15 cellular contexts compared by ENCODE assay signal in the genomic region with DNA sequence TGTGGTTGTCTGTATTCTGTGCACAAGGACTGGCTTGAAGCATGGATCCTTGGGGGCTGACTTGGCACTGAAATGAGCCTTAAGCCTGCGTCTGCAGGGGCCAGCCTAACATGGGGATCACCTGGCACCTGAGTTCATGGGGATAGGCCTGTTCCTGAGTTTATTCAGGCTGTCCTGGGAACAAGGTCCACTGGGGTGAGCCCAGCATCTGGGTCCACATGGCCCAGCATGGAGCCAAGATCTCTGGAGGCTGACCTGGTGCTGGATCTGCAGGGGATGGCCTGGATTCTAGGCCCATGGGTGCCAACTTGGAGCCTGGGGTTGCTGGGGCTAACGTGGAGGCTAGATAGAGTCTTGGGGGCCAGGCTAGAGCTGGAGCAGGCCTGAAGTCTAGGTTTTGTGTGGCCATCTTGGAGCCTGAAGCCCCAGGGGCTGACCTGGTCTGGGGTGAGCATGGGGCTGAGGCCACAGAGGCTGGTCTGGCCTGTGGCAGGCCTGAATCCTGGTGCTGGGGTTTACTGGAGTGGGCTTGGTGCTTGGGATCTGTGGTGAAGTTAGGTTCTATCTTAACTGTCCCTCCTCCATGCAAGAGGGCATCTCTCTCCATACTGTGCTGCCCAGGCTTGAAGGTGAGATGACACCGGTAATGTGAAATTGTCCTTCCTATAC. TPM values are rescaled to one million over a fixed set of nuclear protein-coding genes. Genes with fewer than 3 reads are reported as not detected.
DNase-seq lines count a peak whose midpoint lies in the region; ATAC-seq and TF ChIP-seq lines count a peak whose summit lies in the region.
"Had no signal": no experiment of that assay in that cellular context is flagged by ENCODE, and none has a peak within 500 bp of the region (broad histone marks: within the 10 kb centered on the region; RNA-seq: fewer than 3 reads in every experiment).

No MANE protein-coding gene starts in this region.

- peak overlapping the region; percentile 42 for H3K18ac ChIP-seq in H9 (ENCODE audit: insufficient read length, low read depth, low read length)

- WGBS in H9 (ENCODE audit: extremely low coverage, insufficient read length, low lambda C conversion rate) = no CpG with 5 or more reads among the region's 3 CpGs
- 51% methylated on average over 3 of the region's 3 CpGs for WGBS in liver
- WGBS in aorta, 2 donors = 97 to 99% methylated on average over 3 of the region's 3 CpGs

- H2BK20ac ChIP-seq in H9 (ENCODE audit: low read depth, low read length, poor library complexity, severe bottlenecking) = no peak overlapping the region

- 0 out of 7 replicates have a peak overlapping the region, but pooled peaks of 1 of the 3 experiments have one; percentile 30 for H3K27ac Mint-ChIP-seq in H9
- H3K27ac Mint-ChIP-seq: B cell; CD4-positive, alpha-beta memory T cell had no signal

- peak overlapping the region; percentile 94 for H2BK12ac ChIP-seq in H9 (ENCODE audit: insufficient read length, low read depth, low read length)

- no peak for DNase-seq in H9
- no peak for DNase-seq in aorta
- DNase-seq in dorsolateral prefrontal cortex = no peak
- DNase-seq in central memory CD4-positive, alpha-beta T cell = no peak
- DNase-seq in SW480 (ENCODE audit: low spot score) = no peak
- DNase-seq: C1 segment of cervical spinal cord; CD4-positive, alpha-beta memory T cell; DMS79; GM23248 had no signal

- no peak overlapping the region for H2AK5ac ChIP-seq in H9 (ENCODE audit: insufficient read length, low read length)

- H3K27me3 ChIP-seq in H9 (ENCODE audit: insufficient read depth, low read length) (no peaks in the 10 kb centered on the region), iPS-20b (ENCODE audit: insufficient read depth, low read length) (no peaks in the 10 kb centered on the region), liver (ENCODE audit: control insufficient read depth in 4 of 4, insufficient read depth in 4 of 4, low read length in 3 of 4) (no peaks in the 10 kb centered on the region), aorta (ENCODE audit: control insufficient read depth in 1 of 2, insufficient read depth in 2 of 2, low read length in 1 of 2) (no peaks in the 10 kb centered on the region), dorsolateral prefrontal cortex (no peaks in the 10 kb centered on the region)

- TF ChIP-seq CTCF in H9 (conservative IDR thresholded peaks at IDR 0.05) = no peak
- no peak for TF ChIP-seq CTCF in liver (IDR thresholded peaks at IDR 0.05; ENCODE audit: low read depth, low read length, missing input control)
- no peak for TF ChIP-seq CTCF in dorsolateral prefrontal cortex (IDR thresholded peaks at IDR 0.05 in 54 of 56, conservative IDR thresholded peaks at IDR 0.05 in 2 of 56; ENCODE audit: low read depth in 1 of 56, partially characterized antibody in 56 of 56)

- H4K91ac ChIP-seq in H9 (ENCODE audit: insufficient read length, low read depth, low read length) = peak overlapping the region; percentile 43

- H3K79me1 ChIP-seq in H9 (ENCODE audit: insufficient read depth, low read depth, low read length, poor library complexity, severe bottlenecking) = no peaks in the 10 kb centered on the region

- H2AFZ ChIP-seq in H9 (ENCODE audit: low read length) = no peak overlapping the region
- H2AFZ ChIP-seq: GM23248 had no signal

- no peak overlapping the region for H3K14ac ChIP-seq in H9 (ENCODE audit: insufficient read depth, low read length)

- no peak overlapping the region for H2BK120ac ChIP-seq in H9 (ENCODE audit: low read depth, low read length, poor library complexity, severe bottlenecking)

- peaks cover 29 to 46% (median 32%) of the 10 kb centered on the region in 3 experiments for H3K36me3 Mint-ChIP-seq in H9 (ENCODE audit: insufficient read depth in 1 of 3, low read depth in 3 of 3)

- peak; percentile 19 for ATAC-seq in aorta (ENCODE audit: low FRiP score)
- ATAC-seq: GM12878 had no signal

- H3K9me3 Mint-ChIP-seq in H9 = peaks cover 34 to 39% of the 10 kb centered on the region in 2 experiments

- H3K4me1 Mint-ChIP-seq in H9 = peaks cover 14 to 33% of the 10 kb centered on the region in 2 experiments
- H3K4me1 Mint-ChIP-seq: B cell; CD4-positive, alpha-beta memory T cell had no signal

- no peaks in the 10 kb centered on the region for H3K23me2 ChIP-seq in H9 (ENCODE audit: insufficient read length, low read depth, low read length, poor library complexity, severe bottlenecking)

- peaks cover 25% of the 10 kb centered on the region for H3K9me3 ChIP-seq in H9 (ENCODE audit: control insufficient read depth, low read depth, low read length)
- peaks cover 21% of the 10 kb centered on the region for H3K9me3 ChIP-seq in iPS-20b (ENCODE audit: insufficient read depth, low read depth, low read length)
- no peaks in the 10 kb centered on the region for H3K9me3 ChIP-seq in liver (ENCODE audit: control insufficient read depth in 4 of 4, low read length in 3 of 4)
- peaks cover 6% of the 10 kb centered on the region for H3K9me3 ChIP-seq in aorta (ENCODE audit: control insufficient read depth, low read length)
- H3K9me3 ChIP-seq: HAP-1 had no signal

- intact Hi-C loops in aorta (cut with DNase I) (no loop called here), dorsolateral prefrontal cortex (cut with DNase I) (no loop called here)

- no peak overlapping the region for H3K56ac ChIP-seq in H9 (ENCODE audit: insufficient read length, low read depth, low read length)

- H4K8ac ChIP-seq in H9 (replicated peaks; ENCODE audit: insufficient read length, low read depth, low read length) = no peak overlapping the region

- H3K4ac ChIP-seq in H9 (ENCODE audit: low read depth, low read length) = no peak overlapping the region

- 0 out of 2 replicates have a peak overlapping the region, but pooled peaks have one; percentile 25 for H3K4me3 ChIP-seq in iPS-20b (ENCODE audit: low read length)
- no peak overlapping the region for H3K4me3 ChIP-seq in liver (ENCODE audit: low read depth in 1 of 3, low read length in 3 of 3)
- H3K4me3 ChIP-seq in aorta (ENCODE audit: low read length in 2 of 2) = no peak overlapping the region
- no peak overlapping the region for H3K4me3 ChIP-seq in dorsolateral prefrontal cortex
- H3K4me3 ChIP-seq: GM12878, GM23248, HAP-1 had no signal

- TF ChIP-seq RAD21 in liver (IDR thresholded peaks at IDR 0.05) = no peak

- H3K27me3 Mint-ChIP-seq in H9 (ENCODE audit: low read depth) = peaks cover 8% of the 10 kb centered on the region

- no peaks in the 10 kb centered on the region; the same call in 1 of the 2 replicates for H3K4me1 ChIP-seq in H9 (ENCODE audit: insufficient read depth, low read length)
- peaks cover 6% of the 10 kb centered on the region; the same call in 1 of the 2 replicates for H3K4me1 ChIP-seq in iPS-20b (ENCODE audit: insufficient read depth, low read length)
- peaks cover 15 to 48% (median 25%) of the 10 kb centered on the region in 4 donors for H3K4me1 ChIP-seq in liver (ENCODE audit: control insufficient read depth in 4 of 4, insufficient read depth in 4 of 4, low read length in 3 of 4)
- H3K4me1 ChIP-seq in aorta (ENCODE audit: control insufficient read depth in 1 of 2, insufficient read depth in 2 of 2, low read length in 2 of 2) = no peaks in the 10 kb centered on the region
- H3K4me1 ChIP-seq: HAP-1 had no signal

- H3T11ph ChIP-seq in H9 (ENCODE audit: low read length) = no peak overlapping the region

- no peak overlapping the region for H3K4me2 ChIP-seq in H9 (ENCODE audit: insufficient read depth, insufficient read length, low read length)

- H3K79me2 ChIP-seq in H9 (ENCODE audit: insufficient read depth, low read length) = no peaks in the 10 kb centered on the region

- no peak overlapping the region for H2BK15ac ChIP-seq in H9 (ENCODE audit: low read depth, low read length)

- H3K36me3 ChIP-seq in iPS-20b (ENCODE audit: insufficient read depth, low read depth, low read length) (no peaks in the 10 kb centered on the region), liver (ENCODE audit: control insufficient read depth in 4 of 4, insufficient read depth in 3 of 4, low read depth in 1 of 4, low read length in 3 of 4) (no peaks in the 10 kb centered on the region), aorta (ENCODE audit: control insufficient read depth in 1 of 2, insufficient read depth in 2 of 2, low read length in 1 of 2) (no peaks in the 10 kb centered on the region)
- H3K36me3 ChIP-seq: HAP-1 had no signal

- H4K5ac ChIP-seq in H9 (ENCODE audit: insufficient read length, low read depth, low read length) = no peak overlapping the region

- H3K23ac ChIP-seq in H9 (ENCODE audit: insufficient read length, low read depth, low read length) = no peak overlapping the region

- H2BK5ac ChIP-seq in H9 (ENCODE audit: insufficient read length, low read length) = peak overlapping the region; percentile 49

- no peak overlapping the region for H3K4me3 Mint-ChIP-seq in H9
- H3K4me3 Mint-ChIP-seq: B cell; CD4-positive, alpha-beta memory T cell had no signal

- H4K20me1 ChIP-seq in H9 (ENCODE audit: control insufficient read depth, insufficient read depth, insufficient read length) = no peaks in the 10 kb centered on the region

- H3K9ac ChIP-seq in H9 (ENCODE audit: extremely low read depth, insufficient read length, low read length) = no peak overlapping the region
- peak overlapping the region; percentile 1; the same call in 1 of the 2 replicates for H3K9ac ChIP-seq in iPS-20b (ENCODE audit: low read depth, low read length)
- peak overlapping the region in 1 of 2 donors; percentile 56 for H3K9ac ChIP-seq in liver (ENCODE audit: low read depth in 1 of 2, low read length in 2 of 2)
- H3K9ac ChIP-seq: GM23248 had no signal

- H3K27ac ChIP-seq in H9 (ENCODE audit: insufficient read length, low read depth, low read length) (no peak overlapping the region), iPS-20b (ENCODE audit: low read length) (peak overlapping the region; percentile 66), liver (ENCODE audit: low read depth in 1 of 2, low read length in 2 of 2) (peak overlapping the region; percentile 83 to 88), aorta (ENCODE audit: low read depth in 1 of 2, low read length in 2 of 2) (no peak overlapping the region), dorsolateral prefrontal cortex (no peak overlapping the region)
- H3K27ac ChIP-seq: GM23248 had no signal

TF ChIP-seq in liver, 16 proteins besides CTCF, POLR2A, EP300 and RAD21 (continues in another document):
- TF ChIP-seq HNF4G (IDR thresholded peaks at IDR 0.05) = peak; percentile 64

RNA-seq across cellular contexts. Expression of a gene that starts 0.7 kb away (rescaled TPM):
- total RNA-seq in H9 (2021) (20.1 and 21.8 TPM in 2 replicates), liver (10 to 100 TPM; 46.8 to 73.7 TPM), aorta (1 to 10 TPM; 1.2 to 2.2 TPM), dorsolateral prefrontal cortex (10 to 100 TPM in 1 of 120 experiments, 1 to 10 TPM in 119; 1.5 to 11.0 (median 4.1) TPM)
- polyA plus RNA-seq in liver (10 to 100 TPM; 36.5 to 78.9 TPM), aorta (1 to 10 TPM in 1 of 2 donors, not detected in 1; 7.3 TPM)
- total RNA-seq: G401, GM12878, GM23248 had no signal
- polyA plus RNA-seq: CD4-positive, alpha-beta memory T cell; GM23248 had no signal

RNA-seq across cellular contexts. Expression of a gene that starts 35.3 kb away (rescaled TPM):
- 1.0 and 1.6 TPM in 2 replicates for total RNA-seq in H9 (2021)
- 100 to 1,000 TPM in 1 of 2 donors, 10 to 100 TPM in 1; 28.4 to 119 TPM for total RNA-seq in liver
- polyA plus RNA-seq in liver = 10 to 100 TPM; 27.9 to 41.8 TPM
- 10 to 100 TPM; 26.4 to 43.2 TPM for total RNA-seq in aorta
- polyA plus RNA-seq in aorta = 10 to 100 TPM; 11.8 to 31.1 TPM
- total RNA-seq in dorsolateral prefrontal cortex = 10 to 100 TPM; 15.1 to 68.4 (median 33.4) TPM

RNA-seq across cellular contexts. Expression of a gene that starts 39.3 kb away (rescaled TPM):
- total RNA-seq in H9 (2021) (0.50 and 0.97 TPM in 2 replicates), liver (100 to 1,000 TPM in 1 of 2 donors, 10 to 100 TPM in 1; 54.6 to 207 TPM), aorta (under 1 TPM; 0.26 to 0.48 TPM), dorsolateral prefrontal cortex (1 to 10 TPM in 15 of 120 experiments, under 1 TPM in 39, not detected in 66; 0.19 to 2.3 (median 0.81) TPM)
- polyA plus RNA-seq in liver (100 to 1,000 TPM; 100 to 130 TPM), aorta (1 to 10 TPM in 1 of 2 donors, under 1 TPM in 1; 0.20 to 1.1 TPM)
- total RNA-seq: B cell; CD4-positive, alpha-beta memory T cell; G401; GM12878; GM23248 had no signal
- polyA plus RNA-seq: CD4-positive, alpha-beta memory T cell; GM12878; GM23248 had no signal

Comparison
In these comparisons a context has a peak if more than half of its experiments do, and no peak if none do; other contexts are left out.
1. H3K27ac ChIP-seq: peak in iPS-20b (single experiment) and liver (2 of 2); none in H9 (single experiment), aorta (0 of 2) and dorsolateral prefrontal cortex (0 of 59).
2. RNA of a gene that starts 39.3 kb away (total RNA-seq): 54.6 to 207 TPM in liver; 0.50 to 0.97 TPM in H9, 0.26 to 0.48 TPM in aorta and 0.19 to 2.3 TPM in dorsolateral prefrontal cortex; every median in the first group is over 10 times any median in the second.